ENCODE assay signal across 12 cellular contexts in the genomic region with DNA sequence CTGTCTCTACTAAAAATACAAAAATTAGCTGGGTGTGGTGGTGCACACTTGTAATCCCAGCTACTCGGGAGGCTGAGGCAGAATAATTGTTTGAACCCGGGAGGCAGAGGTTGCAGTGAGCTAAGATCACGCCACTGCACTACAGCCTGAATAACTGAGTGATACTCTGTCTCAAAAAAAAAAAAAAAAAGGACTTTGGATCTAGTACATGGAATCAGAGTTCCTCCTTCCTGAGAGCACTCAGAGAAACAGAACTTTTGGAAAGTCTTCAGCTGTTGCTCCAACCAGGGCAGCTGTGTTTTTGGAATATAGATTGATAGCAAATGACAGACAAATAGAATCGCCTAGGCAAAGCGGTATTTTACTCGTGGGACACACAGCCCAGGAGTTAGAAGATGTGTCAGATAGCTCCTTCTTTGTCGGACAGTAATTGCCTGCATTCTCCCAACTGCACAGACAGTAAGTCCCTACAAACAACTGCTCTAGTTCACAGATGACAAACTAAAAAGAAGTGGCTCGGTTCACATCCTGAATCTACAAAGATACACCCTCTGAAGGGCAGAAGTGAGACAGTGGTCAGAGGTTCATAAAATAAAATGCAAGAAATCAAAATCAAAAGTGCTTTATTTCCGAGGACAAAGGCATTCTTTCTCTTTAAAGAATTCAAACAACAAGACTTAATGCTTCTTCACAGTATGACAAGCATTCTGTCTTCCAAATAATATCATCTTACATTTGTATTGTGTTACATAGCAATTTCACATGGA. TPM values are rescaled to one million over a fixed set of nuclear protein-coding genes. Genes with fewer than 3 reads are reported as not detected.
A peak's percentile ranks its signal among the peaks of the same experiment; 100 is the strongest.
DNase-seq lines count a peak whose midpoint lies in the region; ATAC-seq and TF ChIP-seq lines count a peak whose summit lies in the region.
"Had no signal": no experiment of that assay in that cellular context is flagged by ENCODE, and none has a peak within 500 bp of the region (broad histone marks: within the 10 kb centered on the region; RNA-seq: fewer than 3 reads in every experiment).

No MANE protein-coding gene starts in this region.

- intact Hi-C loops in CD14-positive monocyte (cut with micrococcal nuclease) = no loop called here

- H3K27me3 Mint-ChIP-seq in CD14-positive monocyte (ENCODE audit: low read depth in 3 of 3) = peaks cover 0 to 2% (median 0%) of the 10 kb centered on the region in 3 donors
- H3K27me3 Mint-ChIP-seq in T-cell = no peaks in the 10 kb centered on the region

- H3K4me1 Mint-ChIP-seq in CD14-positive monocyte (peaks cover 82% of the 10 kb centered on the region), T-cell (peaks cover 69 to 79% (median 72%) of the 10 kb centered on the region in 3 donors)

- POLR2A ChIA-PET in T-cell (lab: Charles Lee) = no interaction called here

- peaks cover 0 to 2% (median 0%) of the 10 kb centered on the region in 7 donors for H3K9me3 Mint-ChIP-seq in CD14-positive monocyte
- no peaks in the 10 kb centered on the region for H3K9me3 Mint-ChIP-seq in T-cell

- DNase-seq in CD14-positive monocyte (ENCODE audit: low spot score) (no peak), T-cell (no peak), pons (ENCODE audit: low spot score) (peak; percentile 69)
- DNase-seq in activated CD8-positive, alpha-beta memory T cell treated with anti-CD3 and anti-CD28 coated beads, Interleukin-2, amount 50 U/mL, for 48 hours = no peak
- DNase-seq in activated CD4-positive, CD25-positive, alpha-beta regulatory T cell treated with anti-CD3 and anti-CD28 coated beads, Interleukin-2, amount 50 U/mL, for 72 hours = no peak
- DNase-seq: activated CD4-positive, alpha-beta T cell treated with anti-CD3 and anti-CD28 coated beads for 1 hour; AML-193; HCEC 1CT had no signal

- no peak overlapping the region for H3K4me3 Mint-ChIP-seq in CD14-positive monocyte
- no peak overlapping the region for H3K4me3 Mint-ChIP-seq in T-cell

- peak overlapping the region; percentile 68 for H3K27ac ChIP-seq in layer of hippocampus (ENCODE audit: low read depth, low read length)

- no peak for ATAC-seq in T-cell (replicated peaks in 1 of 4)
- ATAC-seq in HG02870 (IDR thresholded peaks at IDR 0.05; ENCODE audit: unreplicated experiment) = no peak
- no peak for ATAC-seq in HG02938 (IDR thresholded peaks at IDR 0.05; ENCODE audit: unreplicated experiment)
- ATAC-seq: SK-N-SH treated with all-trans-retinoic acid at 6 μM for 48 hours had no signal

- TF ChIP-seq CTCF in CD14-positive monocyte (IDR thresholded peaks at IDR 0.05) = no peak

- H3K36me3 Mint-ChIP-seq in CD14-positive monocyte (peaks cover 37 to 49% of the 10 kb centered on the region in 2 donors), T-cell (peaks cover 21% of the 10 kb centered on the region)

- peak overlapping the region; percentile 92 to 99 (median 96) for H3K27ac Mint-ChIP-seq in CD14-positive monocyte
- peak overlapping the region; percentile 44 to 48 for H3K27ac Mint-ChIP-seq in T-cell

- CTCF ChIA-PET in T-cell (lab: Charles Lee) = interaction anchor here (0.5 to 1.3 kb wide), 8 partner anchors 12 to 329 kb away, joined by 3 to 6 read pairs (median 4); partner anchors contain the start of gene NEK9 (in 1 of the 2)

- H3K27me3 ChIP-seq in layer of hippocampus (ENCODE audit: control insufficient read depth, insufficient read depth, low read length) = no peaks in the 10 kb centered on the region

RNA-seq across cellular contexts. Expression of gene NEK9, which starts 17.1 kb away (rescaled TPM):
- polyA plus RNA-seq in CD14-positive monocyte = 10 to 100 TPM in 1 of 2 donors, 1 to 10 TPM in 1; 8.9 to 10.1 TPM
- total RNA-seq in T-cell = 100 to 1,000 TPM in 3 of 5 donors, 10 to 100 TPM in 2; 78.9 to 121 (median 117) TPM

RNA-seq across cellular contexts. Expression of gene TMED10, which starts 32.5 kb away (rescaled TPM):
- polyA plus RNA-seq in CD14-positive monocyte = 100 to 1,000 TPM; 233 to 243 TPM
- total RNA-seq in T-cell = 100 to 1,000 TPM; 143 to 193 (median 151) TPM
